Comparison of ENCODE assay signal across 15 cellular contexts in genomic region chr9:129365196-129365595, GRCh38.
"Had no signal": no experiment of that assay in that cellular context is flagged by ENCODE, and none has a peak within 500 bp of the region (broad histone marks: within the 10 kb centered on the region; RNA-seq: fewer than 3 reads in every experiment).

No MANE protein-coding gene starts in this region.

- DNase-seq: activated CD4-positive, alpha-beta T cell treated with anti-CD3 and anti-CD28 coated beads for 48 hours; activated CD4-positive, CD25-positive, alpha-beta regulatory T cell; activated CD8-positive, alpha-beta T cell treated with anti-CD3 and anti-CD28 coated beads for 36 hours; activated naive CD4-positive, alpha-beta T cell treated with Interleukin-2 at 50 U/mL for 16 hours; activated naive CD8-positive, alpha-beta T cell treated with anti-CD3 and anti-CD28 coated beads, Interleukin-2, amount 10 ng/mL, durations not matched to agents 7 days and 5 days; activated T-cell treated with anti-CD3 and anti-CD28 coated beads, Interleukin-2, amount 50 U/mL, for 1 hour; natural killer cell; sigmoid colon; stimulated activated CD4-positive, alpha-beta T cell treated with anti-CD3 and anti-CD28 coated beads, Interleukin-4, amount 100 ng/mL, for 24 hours; T1000; thyroid gland had no signal

- H3K9me3 Mint-ChIP-seq: activated T-helper 17 cell treated with anti-CD3 and anti-CD28 coated beads, Interleukin-2, amount 50 U/mL, for 72 hours; natural killer cell; stimulated activated memory B cell treated with anti-CD40 and anti-IgM and Interleukin-4, amounts not matched to agents 10 μg/mL and 1 μg/mL and 100 μg/mL, for 72 hours had no signal

- H3K27ac Mint-ChIP-seq: activated CD8-positive, alpha-beta T cell treated with anti-CD3 and anti-CD28 coated beads for 36 hours; activated naive CD8-positive, alpha-beta T cell treated with anti-CD3 and anti-CD28 coated beads, Interleukin-2, amount 10 ng/mL, durations not matched to agents 7 days and 5 days; activated T-helper 17 cell treated with anti-CD3 and anti-CD28 coated beads, Interleukin-2, amount 50 U/mL, for 72 hours; natural killer cell; stimulated activated memory B cell treated with anti-CD40 and anti-IgM and Interleukin-4, amounts not matched to agents 10 μg/mL and 1 μg/mL and 100 μg/mL, for 72 hours had no signal

- H3K27me3 Mint-ChIP-seq: activated CD8-positive, alpha-beta T cell treated with anti-CD3 and anti-CD28 coated beads for 36 hours had no signal

- H3K9me3 ChIP-seq: thyroid gland had no signal

- H3K36me3 Mint-ChIP-seq: activated naive CD8-positive, alpha-beta T cell treated with anti-CD3 and anti-CD28 coated beads, Interleukin-2, amount 10 ng/mL, durations not matched to agents 7 days and 5 days; natural killer cell; stimulated activated memory B cell treated with anti-CD40 and anti-IgM and Interleukin-4, amounts not matched to agents 10 μg/mL and 1 μg/mL and 100 μg/mL, for 72 hours had no signal

- H3K4me3 Mint-ChIP-seq: activated CD8-positive, alpha-beta T cell treated with anti-CD3 and anti-CD28 coated beads for 36 hours; activated naive CD8-positive, alpha-beta T cell treated with anti-CD3 and anti-CD28 coated beads, Interleukin-2, amount 10 ng/mL, durations not matched to agents 7 days and 5 days; activated T-helper 17 cell treated with anti-CD3 and anti-CD28 coated beads, Interleukin-2, amount 50 U/mL, for 72 hours; natural killer cell; stimulated activated memory B cell treated with anti-CD40 and anti-IgM and Interleukin-4, amounts not matched to agents 10 μg/mL and 1 μg/mL and 100 μg/mL, for 72 hours had no signal

- H3K4me1 Mint-ChIP-seq: activated T-helper 17 cell treated with anti-CD3 and anti-CD28 coated beads, Interleukin-2, amount 50 U/mL, for 72 hours; natural killer cell had no signal

- H3K4me3 ChIP-seq: coronary artery, sigmoid colon, thyroid gland had no signal

- H3K36me3 ChIP-seq: sigmoid colon, thyroid gland had no signal

- H3K27me3 ChIP-seq: sigmoid colon, thyroid gland had no signal

- ATAC-seq: activated CD8-positive, alpha-beta T cell treated with anti-CD3 and anti-CD28 coated beads for 36 hours; esophagus mucosa; natural killer cell; stimulated activated memory B cell treated with anti-CD40 and anti-IgM and Interleukin-4, amounts not matched to agents 10 μg/mL and 1 μg/mL and 100 μg/mL, for 72 hours had no signal

- H3K27ac ChIP-seq: coronary artery, sigmoid colon, thyroid gland had no signal

- H3K4me1 ChIP-seq: sigmoid colon, thyroid gland had no signal
